In the genomic region with DNA sequence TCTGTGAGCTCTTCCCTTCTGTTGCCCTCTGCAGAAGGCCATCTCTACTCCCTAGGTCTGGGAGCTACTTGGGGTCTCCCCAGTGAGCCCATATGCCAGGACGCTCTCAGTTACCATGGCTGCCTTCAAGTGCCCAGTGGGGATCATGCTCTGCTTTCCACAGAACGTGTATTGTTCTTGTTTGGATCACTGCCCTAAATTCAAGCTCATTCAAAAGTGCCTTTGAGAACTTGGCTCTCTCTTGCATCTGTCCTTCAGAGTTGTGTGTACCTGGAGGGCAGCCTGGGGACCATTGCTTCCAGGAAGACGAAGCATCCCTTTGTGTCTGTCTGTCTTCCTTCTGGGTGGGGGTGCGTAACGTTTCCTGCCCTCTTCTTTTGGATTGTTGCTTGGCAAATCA, we compare ENCODE assay signal across 20 cellular contexts.
DNase-seq lines count a peak whose midpoint lies in the region; ATAC-seq and TF ChIP-seq lines count a peak whose summit lies in the region.
"Had no signal": no experiment of that assay in that cellular context is flagged by ENCODE, and none has a peak within 500 bp of the region (broad histone marks: within the 10 kb centered on the region; RNA-seq: fewer than 3 reads in every experiment).

No MANE protein-coding gene starts in this region.

- H3K4me1 ChIP-seq in left ventricle myocardium inferior, result peaks cover 53% of the 10 kb centered on the region
- peaks cover 22 to 46% of the 10 kb centered on the region in 2 donors for H3K4me1 ChIP-seq in ascending aorta
- H3K4me1 ChIP-seq in psoas muscle, result peaks cover 52% of the 10 kb centered on the region
- H3K4me1 ChIP-seq: BE2C, Peyer's patch had no signal

- TF ChIP-seq CTCF in left ventricle myocardium inferior (IDR thresholded peaks at IDR 0.05; ENCODE audit: borderline replicate concordance), result no peak
- no peak for TF ChIP-seq CTCF in ascending aorta (IDR thresholded peaks at IDR 0.05)
- TF ChIP-seq CTCF in psoas muscle (IDR thresholded peaks at IDR 0.05), result no peak

- DNase-seq in left ventricle myocardium inferior, result no peak
- DNase-seq in left ventricle myocardium superior, result no peak
- no peak for DNase-seq in ascending aorta (ENCODE audit: low spot score in 2 of 2)
- no peak for DNase-seq in psoas muscle
- DNase-seq in glomerular visceral epithelial cell (ENCODE audit: extremely low spot score), result no peak
- DNase-seq in NCI-H187 treated with DMSO at 0.1 percent for 48 hours (lab: John Stamatoyannopoulos, UW), result no peak
- DNase-seq in stimulated activated CD4-positive, alpha-beta T cell treated with anti-CD3 and anti-CD28 coated beads, Interleukin-12 subunit alpha, Interleukin-12 subunit beta, amount 100 ng/mL, for 4 hours, result no peak
- no peak for DNase-seq in GDM1 (lab: John Stamatoyannopoulos, UW)
- DNase-seq: BE2C, COR-L47, DMS 273 treated with DMSO at 0.1 percent for 48 hours, GM23248, HCEC 1CT, Karpas-422, MV-4-11, NCI-H1694 treated with DMSO at 0.1 percent for 48 hours, NCI-H69, Peyer's patch had no signal

- no peak for ATAC-seq in left ventricle myocardium superior
- no peak for ATAC-seq in psoas muscle
- ATAC-seq: A549, SK-N-SH treated with all-trans-retinoic acid at 6 μM for 48 hours had no signal

- H3K9me3 ChIP-seq in left ventricle myocardium inferior (replicated peaks), result no peaks in the 10 kb centered on the region
- no peaks in the 10 kb centered on the region for H3K9me3 ChIP-seq in ascending aorta
- H3K9me3 ChIP-seq in psoas muscle, result no peaks in the 10 kb centered on the region
- H3K9me3 ChIP-seq: A549, BE2C, Peyer's patch had no signal

- intact Hi-C loops in left ventricle myocardium inferior (cut with micrococcal nuclease), result no loop called here
- intact Hi-C loops in left ventricle myocardium superior (cut with micrococcal nuclease), result no loop called here
- intact Hi-C loops in ascending aorta (cut with DNase I), result loop anchor here (10.0 kb wide), 1 partner anchor 122 kb away; no protein-coding TSS in a partner anchor
- intact Hi-C loops in psoas muscle (cut with DNase I), result no loop called here

- H3K4me3 ChIP-seq in left ventricle myocardium inferior, result no peak overlapping the region
- no peak overlapping the region for H3K4me3 ChIP-seq in ascending aorta
- H3K4me3 ChIP-seq in psoas muscle, result no peak overlapping the region
- H3K4me3 ChIP-seq: A549, GM23248, Peyer's patch had no signal

- H3K27me3 ChIP-seq in left ventricle myocardium inferior (ENCODE audit: low read depth) (no peaks in the 10 kb centered on the region), ascending aorta (no peaks in the 10 kb centered on the region), psoas muscle (ENCODE audit: insufficient read depth in 3 of 3, low read length in 2 of 3) (no peaks in the 10 kb centered on the region)
- H3K27me3 ChIP-seq: BE2C, Peyer's patch had no signal

- peak overlapping the region; percentile 92 for H3K27ac ChIP-seq in left ventricle myocardium inferior (replicated peaks)
- peak overlapping the region; percentile 89 to 95 for H3K27ac ChIP-seq in ascending aorta
- peak overlapping the region; percentile 96 for H3K27ac ChIP-seq in psoas muscle
- H3K27ac ChIP-seq: GM23248, Peyer's patch had no signal

- WGBS in psoas muscle, 3 donors, result 48 to 61% (median 49%) methylated on average over 5 of the region's 5 CpGs

- H3K36me3 ChIP-seq in left ventricle myocardium inferior (no peaks in the 10 kb centered on the region), ascending aorta (no peaks in the 10 kb centered on the region), psoas muscle (ENCODE audit: insufficient read depth in 1 of 2, low read depth in 1 of 2) (no peaks in the 10 kb centered on the region)
- H3K36me3 ChIP-seq: BE2C, Peyer's patch had no signal
